Comparison of ENCODE assay signal across 10 cellular contexts in genomic region chr1:9626201-9626608, GRCh38. TPM values are rescaled to one million over a fixed set of nuclear protein-coding genes. Genes with fewer than 3 reads are reported as not detected.
A peak's percentile ranks its signal among the peaks of the same experiment; 100 is the strongest.
DNase-seq lines count a peak whose midpoint lies in the region; ATAC-seq and TF ChIP-seq lines count a peak whose summit lies in the region.
"Had no signal": no experiment of that assay in that cellular context is flagged by ENCODE, and none has a peak within 500 bp of the region (broad histone marks: within the 10 kb centered on the region; RNA-seq: fewer than 3 reads in every experiment).

No MANE protein-coding gene starts in this region.

- H3K4me1 ChIP-seq in left ventricle myocardium inferior (peaks cover 11% of the 10 kb centered on the region), esophagus muscularis mucosa (peaks cover 3 to 16% (median 13%) of the 10 kb centered on the region in 4 donors)

- H3K36me3 ChIP-seq in left ventricle myocardium inferior (no peaks in the 10 kb centered on the region), esophagus muscularis mucosa (no peaks in the 10 kb centered on the region)

- H3K9me3 Mint-ChIP-seq in type B pancreatic cell = no peaks in the 10 kb centered on the region

- peaks cover 15% of the 10 kb centered on the region for H3K27me3 Mint-ChIP-seq in type B pancreatic cell

- TF ChIP-seq POLR2A in esophagus muscularis mucosa (IDR thresholded peaks at IDR 0.05; ENCODE audit: low read depth) = no peak

- no peak overlapping the region for H3K27ac ChIP-seq in left ventricle myocardium inferior (replicated peaks)
- H3K27ac ChIP-seq in esophagus muscularis mucosa (replicated peaks in 1 of 4) = no peak overlapping the region
- H3K27ac ChIP-seq: C4-2B, hepatocyte had no signal

- H3K27me3 ChIP-seq in left ventricle myocardium inferior (ENCODE audit: low read depth) = peaks cover 57% of the 10 kb centered on the region
- peaks cover 0 to 23% (median 0%) of the 10 kb centered on the region in 4 donors for H3K27me3 ChIP-seq in esophagus muscularis mucosa
- H3K27me3 ChIP-seq: hepatocyte had no signal

- TF ChIP-seq EP300 in esophagus muscularis mucosa (IDR thresholded peaks at IDR 0.05) = no peak

- H3K9me3 ChIP-seq in left ventricle myocardium inferior (replicated peaks) (no peaks in the 10 kb centered on the region), esophagus muscularis mucosa (no peaks in the 10 kb centered on the region)

- no peak overlapping the region for H3K4me3 Mint-ChIP-seq in type B pancreatic cell

- no peak overlapping the region for H3K27ac Mint-ChIP-seq in type B pancreatic cell

- no peaks in the 10 kb centered on the region for H3K36me3 Mint-ChIP-seq in type B pancreatic cell

- WGBS in esophagus muscularis mucosa = 63% methylated on average over 9 of the region's 9 CpGs

- intact Hi-C loops in left ventricle myocardium inferior (cut with micrococcal nuclease) = no loop called here
- intact Hi-C loops in Right ventricle myocardium inferior (cut with DNase I) = loop anchor here (5.0 kb wide), 1 partner anchor 286 kb away; the partner anchor contains the start of gene CTNNBIP1
- intact Hi-C loops in left ventricle myocardium superior (cut with micrococcal nuclease) = no loop called here
- intact Hi-C loops in esophagus muscularis mucosa (cut with DNase I) = loop anchor here (5.0 kb wide), 2 partner anchors 61 to 241 kb away; no protein-coding TSS in a partner anchor

- DNase-seq in left ventricle myocardium inferior = no peak
- DNase-seq in Right ventricle myocardium inferior (ENCODE audit: missing footprints) = no peak
- peak; percentile 27 for DNase-seq in activated T-cell treated with anti-CD3 and anti-CD28 coated beads, Interleukin-2, amount 50 U/mL, for 1 hour
- DNase-seq in type B pancreatic cell (ENCODE audit: extremely low spot score, unreplicated experiment) = peak; percentile 67
- DNase-seq in left ventricle myocardium superior = no peak
- no peak for DNase-seq in NCI-H446 (lab: John Stamatoyannopoulos, UW)
- no peak for DNase-seq in esophagus muscularis mucosa (ENCODE audit: extremely low spot score)

- H3K4me3 ChIP-seq in left ventricle myocardium inferior = peak overlapping the region; percentile 40
- peak overlapping the region in 1 of 4 donors; percentile 24 for H3K4me3 ChIP-seq in esophagus muscularis mucosa
- H3K4me3 ChIP-seq: hepatocyte had no signal

- TF ChIP-seq CTCF in left ventricle myocardium inferior (IDR thresholded peaks at IDR 0.05; ENCODE audit: borderline replicate concordance) = no peak
- no peak for TF ChIP-seq CTCF in type B pancreatic cell (conservative IDR thresholded peaks at IDR 0.05)
- no peak for TF ChIP-seq CTCF in esophagus muscularis mucosa (IDR thresholded peaks at IDR 0.05)

- no peaks in the 10 kb centered on the region for H3K4me1 Mint-ChIP-seq in type B pancreatic cell (ENCODE audit: unreplicated experiment)

- no peak for ATAC-seq in Right ventricle myocardium inferior
- peak; percentile 34 for ATAC-seq in HG02981 (IDR thresholded peaks at IDR 0.05; ENCODE audit: unreplicated experiment)
- ATAC-seq in left ventricle myocardium superior = no peak

RNA-seq across cellular contexts. Expression of gene PIK3CD, which starts 25.3 kb away (rescaled TPM):
- total RNA-seq in left ventricle myocardium inferior (2.6 TPM), Right ventricle myocardium inferior (4.1 TPM), type B pancreatic cell (ENCODE audit: low replicate concordance) (1.7 and 1.8 TPM in 2 replicates), left ventricle myocardium superior (3.4 TPM), esophagus muscularis mucosa (10 to 100 TPM in 3 of 4 donors, 1 to 10 TPM in 1; 7.9 to 30.4 (median 13.9) TPM)

RNA-seq across cellular contexts. Expression of gene TMEM201, which starts 37.5 kb away (rescaled TPM):
- total RNA-seq in left ventricle myocardium inferior (21.1 TPM), Right ventricle myocardium inferior (17.4 TPM), type B pancreatic cell (ENCODE audit: low replicate concordance) (18.4 and 26.0 TPM in 2 replicates), left ventricle myocardium superior (20.8 TPM), esophagus muscularis mucosa (10 to 100 TPM in 1 of 4 donors, 1 to 10 TPM in 3; 6.8 to 10.5 (median 8.2) TPM)

Comparison
In these comparisons a context has a peak if more than half of its experiments do, and no peak if none do; other contexts are left out.
1. intact Hi-C loops: an anchor here in Right ventricle myocardium inferior (5.0 kb wide) and esophagus muscularis mucosa (5.0 kb wide); none called in left ventricle myocardium inferior and left ventricle myocardium superior.
2. DNase-seq: peak in activated T-cell treated with anti-CD3 and anti-CD28 coated beads, Interleukin-2, amount 50 U/mL, for 1 hour (single experiment) and type B pancreatic cell (single experiment); none in left ventricle myocardium inferior (single experiment), Right ventricle myocardium inferior (single experiment), left ventricle myocardium superior (single experiment), NCI-H446 (0 of 2) and esophagus muscularis mucosa (single experiment).